In genomic region chr10:73931767-73932624, GRCh38 we compare ENCODE assay signal across 1 cellular context.
TF ChIP-seq lines count a peak whose summit lies in the region.

No MANE protein-coding gene starts in this region.

TF ChIP-seq in GM12878, 131 proteins besides CTCF, POLR2A, EP300 and RAD21 (continued from another document and continues in another):
- TF ChIP-seq RELB (IDR thresholded peaks at IDR 0.05; ENCODE audit: low read depth): peak; percentile 28; the same call in 1 of the 2 replicates
- no peak for TF ChIP-seq CHD4 (IDR thresholded peaks at IDR 0.05)
- peak; percentile 94 for TF ChIP-seq EED (IDR thresholded peaks at IDR 0.05; ENCODE audit: low read depth)
- TF ChIP-seq TBL1XR1 (IDR thresholded peaks at IDR 0.05; ENCODE audit: low read depth, low read length): no peak
- TF ChIP-seq LARP7 (IDR thresholded peaks at IDR 0.05): 0 out of 2 replicates have a peak, but pooled peaks have one; percentile 39
- peak; percentile 82 for TF ChIP-seq NFIC (IDR thresholded peaks at IDR 0.05; ENCODE audit: low read depth, low read length)
- peak; percentile 92 for TF ChIP-seq JUNB (IDR thresholded peaks at IDR 0.05)
- TF ChIP-seq TCF3 (IDR thresholded peaks at IDR 0.05; ENCODE audit: borderline replicate concordance, insufficient read depth, low read depth, low read length): peak; percentile 66; the same call in 1 of the 2 replicates
- TF ChIP-seq YY1 (IDR thresholded peaks at IDR 0.05; ENCODE audit: low read depth, low read length): 0 out of 2 replicates have a peak, but pooled peaks have one; percentile 1
- TF ChIP-seq YBX1 (IDR thresholded peaks at IDR 0.05): no peak
- TF ChIP-seq HDAC2 (IDR thresholded peaks at IDR 0.05): no peak
- peak; percentile 65 for TF ChIP-seq IKZF1 (conservative IDR thresholded peaks at IDR 0.05)
- TF ChIP-seq HDAC6 (IDR thresholded peaks at IDR 0.05; ENCODE audit: unreplicated experiment): no peak
- no peak for TF ChIP-seq RFX5 (IDR thresholded peaks at IDR 0.05; ENCODE audit: low read depth, low read length)
- TF ChIP-seq IRF5 (IDR thresholded peaks at IDR 0.05; ENCODE audit: borderline replicate concordance): no peak
- TF ChIP-seq SIX5 (IDR thresholded peaks at IDR 0.05; ENCODE audit: low read depth, low read length, severe bottlenecking): no peak
- no peak for TF ChIP-seq PAX5 (IDR thresholded peaks at IDR 0.05; ENCODE audit: borderline replicate concordance, low read depth, low read length)
- TF ChIP-seq ETV6 (conservative IDR thresholded peaks at IDR 0.05 in 1 of 2, IDR thresholded peaks at IDR 0.05 in 1 of 2; ENCODE audit: borderline replicate concordance in 1 of 2, low read depth in 1 of 2): peak in 1 of 2 experiments; percentile 69; a peak in 1 of 4 replicates
- TF ChIP-seq SPI1 (IDR thresholded peaks at IDR 0.05; ENCODE audit: borderline replicate concordance, insufficient read depth, low read depth, low read length): 0 out of 2 replicates have a peak, but pooled peaks have one; percentile 30
- no peak for TF ChIP-seq ZBTB40 (IDR thresholded peaks at IDR 0.05; ENCODE audit: borderline replicate concordance)
- no peak for TF ChIP-seq HCFC1 (IDR thresholded peaks at IDR 0.05; ENCODE audit: low read length)
- no peak for TF ChIP-seq MYB (IDR thresholded peaks at IDR 0.05; ENCODE audit: borderline replicate concordance, low read depth, low read length)
- peak; percentile 29 for TF ChIP-seq RELA (IDR thresholded peaks at IDR 0.05; ENCODE audit: borderline replicate concordance, partially characterized antibody)
- TF ChIP-seq MTA2 (IDR thresholded peaks at IDR 0.05; ENCODE audit: low read depth): 0 out of 2 replicates have a peak, but pooled peaks have one; percentile 27
- TF ChIP-seq RUNX3 (IDR thresholded peaks at IDR 0.05; ENCODE audit: low read length): peak; percentile 71
- peak; percentile 14; the same call in 1 of the 2 replicates for TF ChIP-seq ATF7 (IDR thresholded peaks at IDR 0.05; ENCODE audit: low read depth)
- no peak for TF ChIP-seq RCOR1 (conservative IDR thresholded peaks at IDR 0.05; ENCODE audit: low read depth, low read length)
- TF ChIP-seq WRNIP1 (IDR thresholded peaks at IDR 0.05; ENCODE audit: borderline replicate concordance, low read depth, low read length): no peak
- no peak for TF ChIP-seq SMAD1 (IDR thresholded peaks at IDR 0.05; ENCODE audit: low read depth, partially characterized antibody)
- TF ChIP-seq MEF2B (IDR thresholded peaks at IDR 0.05; ENCODE audit: partially characterized antibody, poor library complexity, severe bottlenecking): no peak
- 0 out of 2 replicates have a peak, but pooled peaks have one; percentile 4 for TF ChIP-seq ATF2 (IDR thresholded peaks at IDR 0.05; ENCODE audit: low read length)
- no peak for TF ChIP-seq USF2 (IDR thresholded peaks at IDR 0.05; ENCODE audit: borderline replicate concordance, low read depth, low read length)
- peak; percentile 65; the same call in 1 of the 2 replicates for TF ChIP-seq IRF4 (IDR thresholded peaks at IDR 0.05; ENCODE audit: low read depth, low read length)
- no peak for TF ChIP-seq EZH2 (IDR thresholded peaks at IDR 0.05; ENCODE audit: borderline replicate concordance, control insufficient read depth, low read depth, low read length)
- TF ChIP-seq TAF1 (IDR thresholded peaks at IDR 0.05; ENCODE audit: borderline replicate concordance, low read depth, low read length): no peak
- no peak for TF ChIP-seq KLF5 (IDR thresholded peaks at IDR 0.05; ENCODE audit: partially characterized antibody)
- TF ChIP-seq FOS (IDR thresholded peaks at IDR 0.05; ENCODE audit: borderline replicate concordance, extremely low read depth, insufficient read length): no peak
- TF ChIP-seq GATAD2B (conservative IDR thresholded peaks at IDR 0.05; ENCODE audit: low read depth): peak; percentile 27; the same call in 1 of the 2 replicates
- peak; percentile 52 to 60; a peak in 2 of 4 replicates for TF ChIP-seq IKZF2 (IDR thresholded peaks at IDR 0.05)
- TF ChIP-seq SIN3A (IDR thresholded peaks at IDR 0.05; ENCODE audit: low read depth, low read length): no peak
- TF ChIP-seq ZNF687 (IDR thresholded peaks at IDR 0.05): no peak
- no peak for TF ChIP-seq HDGF (IDR thresholded peaks at IDR 0.05)
- TF ChIP-seq PKNOX1 (IDR thresholded peaks at IDR 0.05): no peak
- TF ChIP-seq SMARCA5 (IDR thresholded peaks at IDR 0.05): peak; percentile 79
- TF ChIP-seq NBN (IDR thresholded peaks at IDR 0.05): no peak
- no peak for TF ChIP-seq BMI1 (IDR thresholded peaks at IDR 0.05; ENCODE audit: borderline replicate concordance)
- TF ChIP-seq CREB1 (IDR thresholded peaks at IDR 0.05; ENCODE audit: low read depth): peak; percentile 42
- TF ChIP-seq ZBED1 (IDR thresholded peaks at IDR 0.05; ENCODE audit: borderline replicate concordance): peak; percentile 49; the same call in 1 of the 2 replicates
- peak; percentile 62; the same call in 1 of the 2 replicates for TF ChIP-seq BACH1 (IDR thresholded peaks at IDR 0.05; ENCODE audit: borderline replicate concordance)
- TF ChIP-seq KDM1A (IDR thresholded peaks at IDR 0.05; ENCODE audit: borderline replicate concordance): no peak
- no peak for TF ChIP-seq BCLAF1 (IDR thresholded peaks at IDR 0.05)
